1 cellular context compared by ENCODE assay signal in genomic region chr11:75766449-75767227, GRCh38.
TF ChIP-seq lines count a peak whose summit lies in the region.

No MANE protein-coding gene starts in this region.

TF ChIP-seq in GM12878, 131 proteins besides CTCF, POLR2A, EP300 and RAD21:
- TF ChIP-seq, protein P1, sequence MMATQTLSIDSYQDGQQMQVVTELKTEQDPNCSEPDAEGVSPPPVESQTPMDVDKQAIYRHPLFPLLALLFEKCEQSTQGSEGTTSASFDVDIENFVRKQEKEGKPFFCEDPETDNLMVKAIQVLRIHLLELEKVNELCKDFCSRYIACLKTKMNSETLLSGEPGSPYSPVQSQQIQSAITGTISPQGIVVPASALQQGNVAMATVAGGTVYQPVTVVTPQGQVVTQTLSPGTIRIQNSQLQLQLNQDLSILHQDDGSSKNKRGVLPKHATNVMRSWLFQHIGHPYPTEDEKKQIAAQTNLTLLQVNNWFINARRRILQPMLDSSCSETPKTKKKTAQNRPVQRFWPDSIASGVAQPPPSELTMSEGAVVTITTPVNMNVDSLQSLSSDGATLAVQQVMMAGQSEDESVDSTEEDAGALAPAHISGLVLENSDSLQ (IDR thresholded peaks at IDR 0.05) = peak; percentile 42; the same call in 1 of the 2 replicates
- TF ChIP-seq SREBF1 (IDR thresholded peaks at IDR 0.05; ENCODE audit: low read length) (no peak), IKZF1 (conservative IDR thresholded peaks at IDR 0.05) (0 out of 2 replicates have a peak, but pooled peaks have one; percentile 44), NFXL1 (IDR thresholded peaks at IDR 0.05; ENCODE audit: borderline replicate concordance) (no peak), EGR1 (IDR thresholded peaks at IDR 0.05; ENCODE audit: borderline replicate concordance in 1 of 2, low read depth in 2 of 2, low read length in 2 of 2) (peak in 1 of 2 experiments; percentile 21; a peak in 1 of 3 replicates), KDM1A (IDR thresholded peaks at IDR 0.05; ENCODE audit: borderline replicate concordance) (no peak), SIX5 (IDR thresholded peaks at IDR 0.05; ENCODE audit: low read depth, low read length, severe bottlenecking) (no peak), HDAC6 (IDR thresholded peaks at IDR 0.05; ENCODE audit: unreplicated experiment) (no peak), YY1 (IDR thresholded peaks at IDR 0.05; ENCODE audit: low read depth, low read length) (no peak), CBX5 (IDR thresholded peaks at IDR 0.05; ENCODE audit: low read depth) (no peak), ATF7 (IDR thresholded peaks at IDR 0.05; ENCODE audit: low read depth) (peak; percentile 49; the same call in 1 of the 2 replicates), SRF (IDR thresholded peaks at IDR 0.05; ENCODE audit: low read depth in 2 of 2, low read length in 2 of 2) (no peak)
- TF ChIP-seq, protein P2, sequence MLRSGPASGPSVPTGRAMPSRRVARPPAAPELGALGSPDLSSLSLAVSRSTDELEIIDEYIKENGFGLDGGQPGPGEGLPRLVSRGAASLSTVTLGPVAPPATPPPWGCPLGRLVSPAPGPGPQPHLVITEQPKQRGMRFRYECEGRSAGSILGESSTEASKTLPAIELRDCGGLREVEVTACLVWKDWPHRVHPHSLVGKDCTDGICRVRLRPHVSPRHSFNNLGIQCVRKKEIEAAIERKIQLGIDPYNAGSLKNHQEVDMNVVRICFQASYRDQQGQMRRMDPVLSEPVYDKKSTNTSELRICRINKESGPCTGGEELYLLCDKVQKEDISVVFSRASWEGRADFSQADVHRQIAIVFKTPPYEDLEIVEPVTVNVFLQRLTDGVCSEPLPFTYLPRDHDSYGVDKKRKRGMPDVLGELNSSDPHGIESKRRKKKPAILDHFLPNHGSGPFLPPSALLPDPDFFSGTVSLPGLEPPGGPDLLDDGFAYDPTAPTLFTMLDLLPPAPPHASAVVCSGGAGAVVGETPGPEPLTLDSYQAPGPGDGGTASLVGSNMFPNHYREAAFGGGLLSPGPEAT (IDR thresholded peaks at IDR 0.05; ENCODE audit: low read depth) = peak; percentile 31; the same call in 1 of the 2 replicates
TF ChIP-seq in GM12878: peak in this region for 5.
